8 cellular contexts compared by ENCODE assay signal in the genomic region with DNA sequence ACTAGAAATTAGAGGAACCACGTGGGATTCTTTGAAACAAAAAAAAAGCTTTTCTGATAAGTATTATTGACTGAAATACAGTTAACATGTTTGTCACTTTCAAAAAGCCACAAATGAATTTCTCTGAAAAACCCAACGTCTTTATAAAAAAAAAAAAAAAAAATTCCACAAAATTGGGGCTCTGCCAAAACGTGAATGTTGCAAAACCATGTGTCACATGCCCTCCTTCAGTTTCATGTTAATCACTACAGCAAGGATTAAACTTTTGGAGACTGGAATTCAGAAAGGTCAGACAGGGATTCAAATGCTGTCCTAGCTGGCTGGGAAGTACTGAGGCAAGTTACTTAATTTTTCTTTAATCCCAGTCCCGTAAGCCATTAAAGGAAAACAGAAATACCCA.
A peak's percentile ranks its signal among the peaks of the same experiment; 100 is the strongest.
DNase-seq lines count a peak whose midpoint lies in the region; ATAC-seq and TF ChIP-seq lines count a peak whose summit lies in the region.

No MANE protein-coding gene starts in this region.

- peak overlapping the region; percentile 64 for H3K4me3 Mint-ChIP-seq in activated CD8-positive, alpha-beta memory T cell treated with anti-CD3 and anti-CD28 coated beads, Interleukin-2, amount 10 ng/mL, durations not matched to agents 7 days and 5 days
- H3K4me3 Mint-ChIP-seq in activated naive CD8-positive, alpha-beta T cell treated with anti-CD3 and anti-CD28 coated beads for 36 hours, result peak overlapping the region; percentile 65

- TF ChIP-seq POLR2A in thyroid gland (IDR thresholded peaks at IDR 0.05), result peak in 1 of 2 donors; percentile 17
- no peak for TF ChIP-seq POLR2A in prostate gland (IDR thresholded peaks at IDR 0.05)

- peaks cover 73% of the 10 kb centered on the region for H3K4me1 Mint-ChIP-seq in activated CD8-positive, alpha-beta memory T cell treated with anti-CD3 and anti-CD28 coated beads, Interleukin-2, amount 10 ng/mL, durations not matched to agents 7 days and 5 days
- H3K4me1 Mint-ChIP-seq in activated naive CD8-positive, alpha-beta T cell treated with anti-CD3 and anti-CD28 coated beads for 36 hours, result peaks cover 87% of the 10 kb centered on the region

- H3K27ac Mint-ChIP-seq in activated CD8-positive, alpha-beta memory T cell treated with anti-CD3 and anti-CD28 coated beads, Interleukin-2, amount 10 ng/mL, durations not matched to agents 7 days and 5 days, result peak overlapping the region; percentile 93
- H3K27ac Mint-ChIP-seq in activated naive CD8-positive, alpha-beta T cell treated with anti-CD3 and anti-CD28 coated beads for 36 hours, result peak overlapping the region; percentile 97

- no peaks in the 10 kb centered on the region for H3K27me3 Mint-ChIP-seq in activated CD8-positive, alpha-beta memory T cell treated with anti-CD3 and anti-CD28 coated beads, Interleukin-2, amount 10 ng/mL, durations not matched to agents 7 days and 5 days
- H3K27me3 Mint-ChIP-seq in activated naive CD8-positive, alpha-beta T cell treated with anti-CD3 and anti-CD28 coated beads for 36 hours, result no peaks in the 10 kb centered on the region

- intact Hi-C loops in left cardiac atrium (cut with DNase I), result no loop called here
- intact Hi-C loops in thyroid gland (cut with DNase I), result no loop called here
- intact Hi-C loops in prostate gland (cut with DNase I), result loop anchor here (5.0 kb wide), 1 partner anchor 120 kb away; no protein-coding TSS in a partner anchor

- peaks cover 3% of the 10 kb centered on the region for H3K36me3 Mint-ChIP-seq in activated CD8-positive, alpha-beta memory T cell treated with anti-CD3 and anti-CD28 coated beads, Interleukin-2, amount 10 ng/mL, durations not matched to agents 7 days and 5 days
- peaks cover 27% of the 10 kb centered on the region for H3K36me3 Mint-ChIP-seq in activated naive CD8-positive, alpha-beta T cell treated with anti-CD3 and anti-CD28 coated beads for 36 hours

- no peaks in the 10 kb centered on the region for H3K36me3 ChIP-seq in thyroid gland
- H3K36me3 ChIP-seq in prostate gland, result no peaks in the 10 kb centered on the region

- TF ChIP-seq CTCF in thyroid gland (IDR thresholded peaks at IDR 0.05) (no peak), prostate gland (IDR thresholded peaks at IDR 0.05) (no peak)

- H3K9me3 Mint-ChIP-seq in activated CD8-positive, alpha-beta memory T cell treated with anti-CD3 and anti-CD28 coated beads, Interleukin-2, amount 10 ng/mL, durations not matched to agents 7 days and 5 days (ENCODE audit: low read depth), result no peaks in the 10 kb centered on the region
- H3K9me3 Mint-ChIP-seq in activated naive CD8-positive, alpha-beta T cell treated with anti-CD3 and anti-CD28 coated beads for 36 hours, result no peaks in the 10 kb centered on the region

- H3K9me3 ChIP-seq in thyroid gland, result no peaks in the 10 kb centered on the region
- no peaks in the 10 kb centered on the region for H3K9me3 ChIP-seq in prostate gland

- H3K4me1 ChIP-seq in thyroid gland (peaks cover 97 to 98% of the 10 kb centered on the region in 2 donors), prostate gland (replicated peaks) (peaks cover 23% of the 10 kb centered on the region)

- peak overlapping the region; percentile 88 to 95 (median 91) for H3K27ac ChIP-seq in thyroid gland
- H3K27ac ChIP-seq in prostate gland, result peak overlapping the region in 1 of 2 donors; percentile 41

- H3K27me3 ChIP-seq in thyroid gland (no peaks in the 10 kb centered on the region), prostate gland (replicated peaks; ENCODE audit: insufficient read depth) (no peaks in the 10 kb centered on the region)

- CTCF ChIA-PET in activated CD8-positive, alpha-beta memory T cell treated with anti-CD3 and anti-CD28 coated beads, Interleukin-2, amount 10 ng/mL, durations not matched to agents 7 days and 5 days (lab: Charles Lee), result interaction anchor here (0.7 to 1.9 kb wide), 8 partner anchors 19 to 115 kb away, joined by 4 to 8 read pairs (median 4); no protein-coding TSS in a partner anchor

- no peak for ATAC-seq in activated CD8-positive, alpha-beta memory T cell treated with anti-CD3 and anti-CD28 coated beads, Interleukin-2, amount 10 ng/mL, durations not matched to agents 7 days and 5 days
- ATAC-seq in left cardiac atrium, result peak; percentile 74 to 81

- 18 to 23% methylated on average over 4 of the region's 4 CpGs for whole genome bisulfite sequencing in thyroid gland, 2 donors
- WGBS in prostate gland, result 35% methylated on average over 4 of the region's 4 CpGs

- DNase-seq in activated CD8-positive, alpha-beta memory T cell treated with anti-CD3 and anti-CD28 coated beads, Interleukin-2, amount 10 ng/mL, durations not matched to agents 7 days and 5 days, result no peak
- DNase-seq in activated CD8-positive, alpha-beta memory T cell treated with anti-CD3 and anti-CD28 coated beads, Interleukin-2, amount 50 U/mL, for 4 hours, result no peak
- DNase-seq in activated naive CD8-positive, alpha-beta T cell treated with anti-CD3 and anti-CD28 coated beads for 36 hours, result no peak
- DNase-seq in left cardiac atrium (no peak), thyroid gland (peak in 1 of 2 donors; percentile 43), prostate gland (ENCODE audit: low spot score) (no peak), HuH-7 (ENCODE audit: low spot score) (no peak)
- DNase-seq in stimulated activated CD4-positive, alpha-beta T cell treated with anti-CD3 and anti-CD28 coated beads, Interleukin-1b, Interleukin-23, amount 100 ng/mL, for 48 hours, result no peak

- H3K4me3 ChIP-seq in thyroid gland (replicated peaks in 1 of 3) (no peak overlapping the region), prostate gland (no peak overlapping the region)
